In genomic region chr13:33918199-33918932, GRCh38 we compare ENCODE assay signal across 12 cellular contexts.
DNase-seq lines count a peak whose midpoint lies in the region; ATAC-seq, FAIRE-seq and TF ChIP-seq lines count a peak whose summit lies in the region.
"Had no signal": no experiment of that assay in that cellular context is flagged by ENCODE, and none has a peak within 500 bp of the region (broad histone marks: within the 10 kb centered on the region; RNA-seq: fewer than 3 reads in every experiment).

No MANE protein-coding gene starts in this region.

- no peaks in the 10 kb centered on the region for H4K20me1 ChIP-seq in H9 (ENCODE audit: control insufficient read depth, insufficient read depth, insufficient read length)

- no peak overlapping the region for H2AFZ ChIP-seq in H9 (ENCODE audit: low read length)

- H3K27me3 ChIP-seq in H9 (ENCODE audit: insufficient read depth, low read length), result no peaks in the 10 kb centered on the region
- H3K27me3 ChIP-seq: ascending aorta, upper lobe of left lung had no signal

- H2BK15ac ChIP-seq in H9 (ENCODE audit: low read depth, low read length), result no peak overlapping the region

- H2AK5ac ChIP-seq in H9 (ENCODE audit: insufficient read length, low read length), result no peak overlapping the region

- no peaks in the 10 kb centered on the region for H3K79me2 ChIP-seq in H9 (ENCODE audit: insufficient read depth, low read length)

- H2BK5ac ChIP-seq in H9 (ENCODE audit: insufficient read length, low read length), result no peak overlapping the region

- H3K14ac ChIP-seq in H9 (ENCODE audit: insufficient read depth, low read length), result no peak overlapping the region

- no peak overlapping the region for H4K5ac ChIP-seq in H9 (ENCODE audit: insufficient read length, low read depth, low read length)

- H3K36me3 Mint-ChIP-seq in osteocyte (ENCODE audit: unreplicated experiment) (no peaks in the 10 kb centered on the region), H9 (ENCODE audit: insufficient read depth in 1 of 3, low read depth in 3 of 3) (no peaks in the 10 kb centered on the region)
- H3K36me3 Mint-ChIP-seq: WTC11 had no signal

- H2BK20ac ChIP-seq in H9 (ENCODE audit: low read depth, low read length, poor library complexity, severe bottlenecking), result no peak overlapping the region

- H3K9ac ChIP-seq in H9 (ENCODE audit: extremely low read depth, insufficient read length, low read length), result no peak overlapping the region

- DNase-seq in HCEC 1CT, result peak; percentile 73
- DNase-seq in NCI-H69 (lab: John Stamatoyannopoulos, UW), result peak; percentile 14
- peak; percentile 5 to 31 for DNase-seq in dermis microvascular lymphatic vessel endothelial cell (ENCODE audit: low read depth in 2 of 2)
- no peak for DNase-seq in osteocyte (ENCODE audit: extremely low spot score, unreplicated experiment)
- DNase-seq in D721Med (ENCODE audit: insufficient read length, low spot score), result no peak
- DNase-seq in H9, result no peak

- peak overlapping the region; percentile 61 for H3K27ac Mint-ChIP-seq in osteocyte (ENCODE audit: unreplicated experiment)
- H3K27ac Mint-ChIP-seq in H9, result no peak overlapping the region
- H3K27ac Mint-ChIP-seq: WTC11 had no signal

- no peak for TF ChIP-seq CTCF in osteocyte (IDR thresholded peaks at IDR 0.05)
- TF ChIP-seq CTCF in D721Med (IDR thresholded peaks at IDR 0.05; ENCODE audit: insufficient read depth, missing control alignments), result no peak
- TF ChIP-seq CTCF in H9 (conservative IDR thresholded peaks at IDR 0.05), result no peak

- no peak for FAIRE-seq in D721Med (lab: Jason Lieb, UNC)
- FAIRE-seq: islet of Langerhans had no signal

- H3K4me2 ChIP-seq in H9 (ENCODE audit: insufficient read depth, insufficient read length, low read length), result no peak overlapping the region

- no peak overlapping the region for H2BK12ac ChIP-seq in H9 (ENCODE audit: insufficient read length, low read depth, low read length)

- H3T11ph ChIP-seq in H9 (ENCODE audit: low read length), result no peak overlapping the region

- peaks cover 4% of the 10 kb centered on the region; the same call in 1 of the 2 replicates for H3K4me1 ChIP-seq in H9 (ENCODE audit: insufficient read depth, low read length)
- H3K4me1 ChIP-seq: ascending aorta, upper lobe of left lung had no signal

- H4K8ac ChIP-seq in H9 (replicated peaks; ENCODE audit: insufficient read length, low read depth, low read length), result no peak overlapping the region

- no peak overlapping the region for H3K56ac ChIP-seq in H9 (ENCODE audit: insufficient read length, low read depth, low read length)

- H4K91ac ChIP-seq in H9 (ENCODE audit: insufficient read length, low read depth, low read length), result no peak overlapping the region

- H3K27me3 Mint-ChIP-seq in osteocyte (ENCODE audit: unreplicated experiment) (no peaks in the 10 kb centered on the region), H9 (ENCODE audit: low read depth) (no peaks in the 10 kb centered on the region)

- H3K4me1 Mint-ChIP-seq in osteocyte (ENCODE audit: unreplicated experiment) (peaks cover 19% of the 10 kb centered on the region), H9 (peaks cover 18% of the 10 kb centered on the region in 2 experiments)

- no peaks in the 10 kb centered on the region for H3K9me3 ChIP-seq in H9 (ENCODE audit: control insufficient read depth, low read depth, low read length)
- H3K9me3 ChIP-seq: ascending aorta, upper lobe of left lung had no signal

- H3K4me3 Mint-ChIP-seq in osteocyte (ENCODE audit: unreplicated experiment) (no peak overlapping the region), H9 (no peak overlapping the region)
- H3K4me3 Mint-ChIP-seq: WTC11 had no signal

- H3K23ac ChIP-seq in H9 (ENCODE audit: insufficient read length, low read depth, low read length), result no peak overlapping the region

- H3K23me2 ChIP-seq in H9 (ENCODE audit: insufficient read length, low read depth, low read length, poor library complexity, severe bottlenecking), result no peaks in the 10 kb centered on the region

- no peak overlapping the region for H2BK120ac ChIP-seq in H9 (ENCODE audit: low read depth, low read length, poor library complexity, severe bottlenecking)

- H3K4ac ChIP-seq in H9 (ENCODE audit: low read depth, low read length), result no peak overlapping the region

- no peak overlapping the region for H3K18ac ChIP-seq in H9 (ENCODE audit: insufficient read length, low read depth, low read length)

- no CpG with 5 or more reads among the region's 7 CpGs for WGBS in H9 (ENCODE audit: extremely low coverage, insufficient read length, low lambda C conversion rate)

- H3K79me1 ChIP-seq in H9 (ENCODE audit: insufficient read depth, low read depth, low read length, poor library complexity, severe bottlenecking), result no peaks in the 10 kb centered on the region

- H3K9me3 Mint-ChIP-seq in osteocyte (ENCODE audit: unreplicated experiment) (no peaks in the 10 kb centered on the region), H9 (no peaks in the 10 kb centered on the region)
- H3K9me3 Mint-ChIP-seq: WTC11 had no signal

- no peak overlapping the region for H3K27ac ChIP-seq in H9 (ENCODE audit: insufficient read length, low read depth, low read length)
- H3K27ac ChIP-seq: ascending aorta, upper lobe of left lung had no signal

- ATAC-seq in GM21515 (IDR thresholded peaks at IDR 0.05; ENCODE audit: unreplicated experiment) (no peak), GM19035 (IDR thresholded peaks at IDR 0.05; ENCODE audit: unreplicated experiment) (no peak)
- ATAC-seq: WTC11 had no signal

Comparison
In these comparisons a context has a peak if more than half of its experiments do, and no peak if none do; other contexts are left out.
1. DNase-seq: peak in HCEC 1CT (single experiment), NCI-H69 (single experiment) and dermis microvascular lymphatic vessel endothelial cell (2 of 2); none in osteocyte (single experiment), D721Med (single experiment) and H9 (single experiment).